Comparison of ENCODE assay signal across 1 cellular context in the genomic region with DNA sequence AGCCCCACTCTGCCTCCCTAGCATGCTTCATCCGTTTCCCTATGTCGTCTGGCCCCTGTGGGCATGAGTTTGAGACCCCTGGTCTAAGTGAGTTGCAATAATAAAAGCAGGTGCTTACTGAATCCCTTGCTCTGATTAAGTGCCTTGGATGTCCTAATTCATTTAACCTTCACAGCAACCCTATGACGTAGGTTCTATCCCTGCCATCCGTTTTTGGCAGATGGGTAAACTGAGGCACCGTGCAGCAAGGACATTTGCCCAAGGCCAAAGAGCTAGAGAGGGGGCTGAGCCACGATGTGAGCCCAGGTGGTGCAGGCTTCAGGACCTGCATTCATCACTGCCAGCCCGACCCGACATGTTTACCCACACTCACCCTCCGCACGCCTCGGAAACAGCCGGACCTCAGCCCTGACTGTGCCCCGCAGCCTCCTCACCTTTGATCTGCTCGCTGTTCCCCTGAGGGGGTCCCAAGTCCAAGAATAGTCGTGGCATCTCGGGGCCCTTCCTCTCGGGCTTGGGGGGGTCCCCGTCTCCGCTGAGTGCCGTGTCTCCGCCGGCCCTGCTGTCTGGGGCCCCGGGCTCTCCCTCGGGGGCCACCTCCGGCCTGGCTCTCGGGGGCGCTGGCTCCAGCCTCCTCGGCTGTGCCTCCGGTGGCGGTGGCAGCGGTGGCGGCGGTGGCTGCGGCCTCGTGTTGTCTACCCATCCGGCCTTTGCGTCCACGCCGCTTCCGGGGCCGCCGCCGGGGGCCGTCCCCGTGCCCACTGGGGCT.
TF ChIP-seq lines count a peak whose summit lies in the region.

No MANE protein-coding gene starts in this region.

TF ChIP-seq in HepG2, 621 proteins besides CTCF, POLR2A, EP300 and RAD21 (continues in another document):
- TF ChIP-seq HDAC2 (CRISPR knock-in tag; IDR thresholded peaks at IDR 0.05) = peak; percentile 36; the same call in 1 of the 2 replicates
- peak; percentile 24; the same call in 1 of the 2 replicates for TF ChIP-seq ZNF143 (CRISPR knock-in tag; IDR thresholded peaks at IDR 0.05)
- TF ChIP-seq THAP11 (CRISPR knock-in tag; IDR thresholded peaks at IDR 0.05) = 0 out of 2 replicates have a peak, but pooled peaks have one; percentile 52
- TF ChIP-seq, protein P1, sequence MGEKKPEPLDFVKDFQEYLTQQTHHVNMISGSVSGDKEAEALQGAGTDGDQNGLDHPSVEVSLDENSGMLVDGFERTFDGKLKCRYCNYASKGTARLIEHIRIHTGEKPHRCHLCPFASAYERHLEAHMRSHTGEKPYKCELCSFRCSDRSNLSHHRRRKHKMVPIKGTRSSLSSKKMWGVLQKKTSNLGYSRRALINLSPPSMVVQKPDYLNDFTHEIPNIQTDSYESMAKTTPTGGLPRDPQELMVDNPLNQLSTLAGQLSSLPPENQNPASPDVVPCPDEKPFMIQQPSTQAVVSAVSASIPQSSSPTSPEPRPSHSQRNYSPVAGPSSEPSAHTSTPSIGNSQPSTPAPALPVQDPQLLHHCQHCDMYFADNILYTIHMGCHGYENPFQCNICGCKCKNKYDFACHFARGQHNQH (CRISPR knock-in tag; IDR thresholded peaks at IDR 0.05) = 0 out of 2 replicates have a peak, but pooled peaks have one; percentile 35
- TF ChIP-seq ZMYM3 (CRISPR knock-in tag; IDR thresholded peaks at IDR 0.05) = peak; percentile 72
- no peak for TF ChIP-seq NFKB2 (CRISPR knock-in tag; IDR thresholded peaks at IDR 0.05; ENCODE audit: borderline replicate concordance)
- peak; percentile 84 for TF ChIP-seq HNRNPLL (IDR thresholded peaks at IDR 0.05; ENCODE audit: low read depth, low read length, poor library complexity, severe bottlenecking)
- TF ChIP-seq RARA (CRISPR knock-in tag; IDR thresholded peaks at IDR 0.05) = peak; percentile 31
- TF ChIP-seq HNF4G (IDR thresholded peaks at IDR 0.05; ENCODE audit: borderline replicate concordance, low read depth, low read length) = peak; percentile 72
- peak; percentile 47; the same call in 1 of the 2 replicates for TF ChIP-seq HNF4G (CRISPR knock-in tag; IDR thresholded peaks at IDR 0.05; ENCODE audit: borderline replicate concordance, low read depth)
- TF ChIP-seq NR2F6 (IDR thresholded peaks at IDR 0.05) = no peak
- TF ChIP-seq NR2F6 (CRISPR knock-in tag; IDR thresholded peaks at IDR 0.05) = peak; percentile 51; the same call in 1 of the 2 replicates
- TF ChIP-seq ETV5 (CRISPR knock-in tag; IDR thresholded peaks at IDR 0.05; ENCODE audit: borderline replicate concordance) = peak; percentile 4; the same call in 1 of the 2 replicates
- peak; percentile 47; the same call in 1 of the 2 replicates for TF ChIP-seq ARHGAP35 (CRISPR knock-in tag; IDR thresholded peaks at IDR 0.05; ENCODE audit: borderline replicate concordance)
- TF ChIP-seq ZNF644 (CRISPR knock-in tag; IDR thresholded peaks at IDR 0.05; ENCODE audit: low read depth) = 0 out of 2 replicates have a peak, but pooled peaks have one; percentile 33
- no peak for TF ChIP-seq SNAPC2 (CRISPR knock-in tag; IDR thresholded peaks at IDR 0.05)
- TF ChIP-seq ZNF749 (CRISPR knock-in tag; IDR thresholded peaks at IDR 0.05; ENCODE audit: borderline replicate concordance) = no peak
- TF ChIP-seq ZFY (CRISPR knock-in tag; IDR thresholded peaks at IDR 0.05) = peak; percentile 42
- peak; percentile 58; the same call in 1 of the 2 replicates for TF ChIP-seq RNF2 (conservative IDR thresholded peaks at IDR 0.05; ENCODE audit: low read depth)
- TF ChIP-seq, protein P2, sequence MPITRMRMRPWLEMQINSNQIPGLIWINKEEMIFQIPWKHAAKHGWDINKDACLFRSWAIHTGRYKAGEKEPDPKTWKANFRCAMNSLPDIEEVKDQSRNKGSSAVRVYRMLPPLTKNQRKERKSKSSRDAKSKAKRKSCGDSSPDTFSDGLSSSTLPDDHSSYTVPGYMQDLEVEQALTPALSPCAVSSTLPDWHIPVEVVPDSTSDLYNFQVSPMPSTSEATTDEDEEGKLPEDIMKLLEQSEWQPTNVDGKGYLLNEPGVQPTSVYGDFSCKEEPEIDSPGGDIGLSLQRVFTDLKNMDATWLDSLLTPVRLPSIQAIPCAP (CRISPR knock-in tag; IDR thresholded peaks at IDR 0.05; ENCODE audit: low read depth) = no peak
- peak; percentile 34; the same call in 1 of the 2 replicates for TF ChIP-seq ZBTB7A (CRISPR knock-in tag; IDR thresholded peaks at IDR 0.05)
- TF ChIP-seq MED1 (CRISPR knock-in tag; IDR thresholded peaks at IDR 0.05) = 0 out of 2 replicates have a peak, but pooled peaks have one; percentile 7
- peak; percentile 30; the same call in 1 of the 2 replicates for TF ChIP-seq ZNF788 (CRISPR knock-in tag; IDR thresholded peaks at IDR 0.05; ENCODE audit: borderline replicate concordance)
- peak; percentile 72 for TF ChIP-seq AGO1 (IDR thresholded peaks at IDR 0.05; ENCODE audit: low read depth, low read length, poor library complexity, severe bottlenecking)
- TF ChIP-seq, protein P3, sequence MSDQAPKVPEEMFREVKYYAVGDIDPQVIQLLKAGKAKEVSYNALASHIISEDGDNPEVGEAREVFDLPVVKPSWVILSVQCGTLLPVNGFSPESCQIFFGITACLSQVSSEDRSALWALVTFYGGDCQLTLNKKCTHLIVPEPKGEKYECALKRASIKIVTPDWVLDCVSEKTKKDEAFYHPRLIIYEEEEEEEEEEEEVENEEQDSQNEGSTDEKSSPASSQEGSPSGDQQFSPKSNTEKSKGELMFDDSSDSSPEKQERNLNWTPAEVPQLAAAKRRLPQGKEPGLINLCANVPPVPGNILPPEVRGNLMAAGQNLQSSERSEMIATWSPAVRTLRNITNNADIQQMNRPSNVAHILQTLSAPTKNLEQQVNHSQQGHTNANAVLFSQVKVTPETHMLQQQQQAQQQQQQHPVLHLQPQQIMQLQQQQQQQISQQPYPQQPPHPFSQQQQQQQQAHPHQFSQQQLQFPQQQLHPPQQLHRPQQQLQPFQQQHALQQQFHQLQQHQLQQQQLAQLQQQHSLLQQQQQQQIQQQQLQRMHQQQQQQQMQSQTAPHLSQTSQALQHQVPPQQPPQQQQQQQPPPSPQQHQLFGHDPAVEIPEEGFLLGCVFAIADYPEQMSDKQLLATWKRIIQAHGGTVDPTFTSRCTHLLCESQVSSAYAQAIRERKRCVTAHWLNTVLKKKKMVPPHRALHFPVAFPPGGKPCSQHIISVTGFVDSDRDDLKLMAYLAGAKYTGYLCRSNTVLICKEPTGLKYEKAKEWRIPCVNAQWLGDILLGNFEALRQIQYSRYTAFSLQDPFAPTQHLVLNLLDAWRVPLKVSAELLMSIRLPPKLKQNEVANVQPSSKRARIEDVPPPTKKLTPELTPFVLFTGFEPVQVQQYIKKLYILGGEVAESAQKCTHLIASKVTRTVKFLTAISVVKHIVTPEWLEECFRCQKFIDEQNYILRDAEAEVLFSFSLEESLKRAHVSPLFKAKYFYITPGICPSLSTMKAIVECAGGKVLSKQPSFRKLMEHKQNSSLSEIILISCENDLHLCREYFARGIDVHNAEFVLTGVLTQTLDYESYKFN (CRISPR knock-in tag; conservative IDR thresholded peaks at IDR 0.05) = peak; percentile 86
- TF ChIP-seq ZNF563 (CRISPR knock-in tag; IDR thresholded peaks at IDR 0.05) = peak; percentile 31; the same call in 1 of the 2 replicates
- TF ChIP-seq ZNF713 (CRISPR knock-in tag; IDR thresholded peaks at IDR 0.05) = no peak
- TF ChIP-seq SALL1 (CRISPR knock-in tag; IDR thresholded peaks at IDR 0.05) = peak; percentile 39; the same call in 1 of the 2 replicates
- TF ChIP-seq TBX2 (CRISPR knock-in tag; IDR thresholded peaks at IDR 0.05; ENCODE audit: borderline replicate concordance) = peak; percentile 73
- TF ChIP-seq TEAD3 (CRISPR knock-in tag; optimal IDR thresholded peaks at IDR 0.05; ENCODE audit: borderline replicate concordance) = peak; percentile 44
- TF ChIP-seq, protein P4, sequence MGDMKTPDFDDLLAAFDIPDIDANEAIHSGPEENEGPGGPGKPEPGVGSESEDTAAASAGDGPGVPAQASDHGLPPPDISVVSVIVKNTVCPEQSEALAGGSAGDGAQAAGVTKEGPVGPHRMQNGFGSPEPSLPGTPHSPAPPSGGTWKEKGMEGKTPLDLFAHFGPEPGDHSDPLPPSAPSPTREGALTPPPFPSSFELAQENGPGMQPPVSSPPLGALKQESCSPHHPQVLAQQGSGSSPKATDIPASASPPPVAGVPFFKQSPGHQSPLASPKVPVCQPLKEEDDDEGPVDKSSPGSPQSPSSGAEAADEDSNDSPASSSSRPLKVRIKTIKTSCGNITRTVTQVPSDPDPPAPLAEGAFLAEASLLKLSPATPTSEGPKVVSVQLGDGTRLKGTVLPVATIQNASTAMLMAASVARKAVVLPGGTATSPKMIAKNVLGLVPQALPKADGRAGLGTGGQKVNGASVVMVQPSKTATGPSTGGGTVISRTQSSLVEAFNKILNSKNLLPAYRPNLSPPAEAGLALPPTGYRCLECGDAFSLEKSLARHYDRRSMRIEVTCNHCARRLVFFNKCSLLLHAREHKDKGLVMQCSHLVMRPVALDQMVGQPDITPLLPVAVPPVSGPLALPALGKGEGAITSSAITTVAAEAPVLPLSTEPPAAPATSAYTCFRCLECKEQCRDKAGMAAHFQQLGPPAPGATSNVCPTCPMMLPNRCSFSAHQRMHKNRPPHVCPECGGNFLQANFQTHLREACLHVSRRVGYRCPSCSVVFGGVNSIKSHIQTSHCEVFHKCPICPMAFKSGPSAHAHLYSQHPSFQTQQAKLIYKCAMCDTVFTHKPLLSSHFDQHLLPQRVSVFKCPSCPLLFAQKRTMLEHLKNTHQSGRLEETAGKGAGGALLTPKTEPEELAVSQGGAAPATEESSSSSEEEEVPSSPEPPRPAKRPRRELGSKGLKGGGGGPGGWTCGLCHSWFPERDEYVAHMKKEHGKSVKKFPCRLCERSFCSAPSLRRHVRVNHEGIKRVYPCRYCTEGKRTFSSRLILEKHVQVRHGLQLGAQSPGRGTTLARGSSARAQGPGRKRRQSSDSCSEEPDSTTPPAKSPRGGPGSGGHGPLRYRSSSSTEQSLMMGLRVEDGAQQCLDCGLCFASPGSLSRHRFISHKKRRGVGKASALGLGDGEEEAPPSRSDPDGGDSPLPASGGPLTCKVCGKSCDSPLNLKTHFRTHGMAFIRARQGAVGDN (CRISPR knock-in tag; IDR thresholded peaks at IDR 0.05) = peak; percentile 80
- peak; percentile 40 for TF ChIP-seq YY1 (IDR thresholded peaks at IDR 0.05; ENCODE audit: insufficient read depth, insufficient replicate concordance, low read depth, low read length)
- TF ChIP-seq ZNF777 (CRISPR knock-in tag; IDR thresholded peaks at IDR 0.05) = peak; percentile 57; the same call in 1 of the 2 replicates
- peak; percentile 21; the same call in 1 of the 2 replicates for TF ChIP-seq SOX5 (CRISPR knock-in tag; IDR thresholded peaks at IDR 0.05; ENCODE audit: borderline replicate concordance)
- peak; percentile 88 for TF ChIP-seq HNRNPL (IDR thresholded peaks at IDR 0.05; ENCODE audit: low read depth, low read length)
- peak; percentile 55; the same call in 1 of the 2 replicates for TF ChIP-seq ZNF772 (CRISPR knock-in tag; IDR thresholded peaks at IDR 0.05)
- TF ChIP-seq KLF13 (CRISPR knock-in tag; IDR thresholded peaks at IDR 0.05) = no peak
- peak; percentile 60; the same call in 1 of the 2 replicates for TF ChIP-seq TCF7 (IDR thresholded peaks at IDR 0.05; ENCODE audit: low read depth)
- TF ChIP-seq, protein P5, sequence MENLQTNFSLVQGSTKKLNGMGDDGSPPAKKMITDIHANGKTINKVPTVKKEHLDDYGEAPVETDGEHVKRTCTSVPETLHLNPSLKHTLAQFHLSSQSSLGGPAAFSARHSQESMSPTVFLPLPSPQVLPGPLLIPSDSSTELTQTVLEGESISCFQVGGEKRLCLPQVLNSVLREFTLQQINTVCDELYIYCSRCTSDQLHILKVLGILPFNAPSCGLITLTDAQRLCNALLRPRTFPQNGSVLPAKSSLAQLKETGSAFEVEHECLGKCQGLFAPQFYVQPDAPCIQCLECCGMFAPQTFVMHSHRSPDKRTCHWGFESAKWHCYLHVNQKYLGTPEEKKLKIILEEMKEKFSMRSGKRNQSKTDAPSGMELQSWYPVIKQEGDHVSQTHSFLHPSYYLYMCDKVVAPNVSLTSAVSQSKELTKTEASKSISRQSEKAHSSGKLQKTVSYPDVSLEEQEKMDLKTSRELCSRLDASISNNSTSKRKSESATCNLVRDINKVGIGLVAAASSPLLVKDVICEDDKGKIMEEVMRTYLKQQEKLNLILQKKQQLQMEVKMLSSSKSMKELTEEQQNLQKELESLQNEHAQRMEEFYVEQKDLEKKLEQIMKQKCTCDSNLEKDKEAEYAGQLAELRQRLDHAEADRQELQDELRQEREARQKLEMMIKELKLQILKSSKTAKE (CRISPR knock-in tag; IDR thresholded peaks at IDR 0.05; ENCODE audit: borderline replicate concordance) = 0 out of 2 replicates have a peak, but pooled peaks have one; percentile 11
- peak; percentile 33; the same call in 1 of the 2 replicates for TF ChIP-seq PHF21A (CRISPR knock-in tag; IDR thresholded peaks at IDR 0.05)
- peak; percentile 53; the same call in 1 of the 2 replicates for TF ChIP-seq ZFP82 (CRISPR knock-in tag; IDR thresholded peaks at IDR 0.05; ENCODE audit: borderline replicate concordance)
- TF ChIP-seq, protein P6, sequence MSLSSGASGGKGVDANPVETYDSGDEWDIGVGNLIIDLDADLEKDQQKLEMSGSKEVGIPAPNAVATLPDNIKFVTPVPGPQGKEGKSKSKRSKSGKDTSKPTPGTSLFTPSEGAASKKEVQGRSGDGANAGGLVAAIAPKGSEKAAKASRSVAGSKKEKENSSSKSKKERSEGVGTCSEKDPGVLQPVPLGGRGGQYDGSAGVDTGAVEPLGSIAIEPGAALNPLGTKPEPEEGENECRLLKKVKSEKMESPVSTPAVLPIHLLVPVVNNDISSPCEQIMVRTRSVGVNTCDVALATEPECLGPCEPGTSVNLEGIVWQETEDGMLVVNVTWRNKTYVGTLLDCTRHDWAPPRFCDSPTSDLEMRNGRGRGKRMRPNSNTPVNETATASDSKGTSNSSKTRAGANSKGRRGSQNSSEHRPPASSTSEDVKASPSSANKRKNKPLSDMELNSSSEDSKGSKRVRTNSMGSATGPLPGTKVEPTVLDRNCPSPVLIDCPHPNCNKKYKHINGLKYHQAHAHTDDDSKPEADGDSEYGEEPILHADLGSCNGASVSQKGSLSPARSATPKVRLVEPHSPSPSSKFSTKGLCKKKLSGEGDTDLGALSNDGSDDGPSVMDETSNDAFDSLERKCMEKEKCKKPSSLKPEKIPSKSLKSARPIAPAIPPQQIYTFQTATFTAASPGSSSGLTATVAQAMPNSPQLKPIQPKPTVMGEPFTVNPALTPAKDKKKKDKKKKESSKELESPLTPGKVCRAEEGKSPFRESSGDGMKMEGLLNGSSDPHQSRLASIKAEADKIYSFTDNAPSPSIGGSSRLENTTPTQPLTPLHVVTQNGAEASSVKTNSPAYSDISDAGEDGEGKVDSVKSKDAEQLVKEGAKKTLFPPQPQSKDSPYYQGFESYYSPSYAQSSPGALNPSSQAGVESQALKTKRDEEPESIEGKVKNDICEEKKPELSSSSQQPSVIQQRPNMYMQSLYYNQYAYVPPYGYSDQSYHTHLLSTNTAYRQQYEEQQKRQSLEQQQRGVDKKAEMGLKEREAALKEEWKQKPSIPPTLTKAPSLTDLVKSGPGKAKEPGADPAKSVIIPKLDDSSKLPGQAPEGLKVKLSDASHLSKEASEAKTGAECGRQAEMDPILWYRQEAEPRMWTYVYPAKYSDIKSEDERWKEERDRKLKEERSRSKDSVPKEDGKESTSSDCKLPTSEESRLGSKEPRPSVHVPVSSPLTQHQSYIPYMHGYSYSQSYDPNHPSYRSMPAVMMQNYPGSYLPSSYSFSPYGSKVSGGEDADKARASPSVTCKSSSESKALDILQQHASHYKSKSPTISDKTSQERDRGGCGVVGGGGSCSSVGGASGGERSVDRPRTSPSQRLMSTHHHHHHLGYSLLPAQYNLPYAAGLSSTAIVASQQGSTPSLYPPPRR (CRISPR knock-in tag; IDR thresholded peaks at IDR 0.05; ENCODE audit: borderline replicate concordance) = peak; percentile 40; the same call in 1 of the 2 replicates
- peak; percentile 78 for TF ChIP-seq FOXA3 (CRISPR knock-in tag; IDR thresholded peaks at IDR 0.05)
- TF ChIP-seq DPF2 (CRISPR knock-in tag; IDR thresholded peaks at IDR 0.05; ENCODE audit: borderline replicate concordance, low read depth) = 0 out of 2 replicates have a peak, but pooled peaks have one; percentile 31
